Comparison of ENCODE assay signal across 9 cellular contexts in the genomic region with DNA sequence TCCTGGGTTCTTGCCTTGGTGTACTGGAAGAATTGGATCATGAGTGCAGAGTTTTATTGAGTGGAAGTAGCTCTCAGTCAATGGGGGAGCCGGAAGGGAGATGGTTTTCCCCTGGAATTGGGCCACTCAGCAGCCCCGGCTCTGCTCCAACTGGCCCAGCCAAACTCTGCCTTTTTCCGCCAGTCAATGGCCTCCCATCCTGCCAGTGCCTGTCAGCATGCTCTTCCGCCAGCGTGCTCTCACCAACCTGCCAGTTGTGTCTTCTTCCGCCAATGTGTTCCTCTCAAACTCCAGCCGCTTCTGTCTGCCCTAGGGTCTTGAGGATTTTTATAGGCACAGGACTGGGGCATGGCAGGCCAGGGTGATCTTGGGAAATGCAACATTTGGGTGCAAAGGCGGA. TPM values are rescaled to one million over a fixed set of nuclear protein-coding genes. Genes with fewer than 3 reads are reported as not detected.
"Had no signal": no experiment of that assay in that cellular context is flagged by ENCODE, and none has a peak within 500 bp of the region (broad histone marks: within the 10 kb centered on the region; RNA-seq: fewer than 3 reads in every experiment).

No MANE protein-coding gene starts in this region.

- H3K27ac ChIP-seq: GM23248, KMS-11 had no signal

- H3K4me2 ChIP-seq: KMS-11 had no signal

- DNase-seq: GM23248, H7, HCEC 1CT, IMR-90, Karpas-422, KBM-7 had no signal

- H2AFZ ChIP-seq: GM23248 had no signal

- H3K4me3 ChIP-seq: GM23248 had no signal

RNA-seq across cellular contexts. Expression of gene AADACL2, which starts 12.4 kb away (rescaled TPM):
- total RNA-seq: GM23248, H4, H7, HT-29, IMR-90 had no signal
- polyA plus RNA-seq: GM23248, IMR-90 had no signal
